Comparison of ENCODE assay signal across 13 cellular contexts in genomic region chr15:99437315-99438221, GRCh38.
DNase-seq lines count a peak whose midpoint lies in the region; ATAC-seq, FAIRE-seq and TF ChIP-seq lines count a peak whose summit lies in the region.
"Had no signal": no experiment of that assay in that cellular context is flagged by ENCODE, and none has a peak within 500 bp of the region (broad histone marks: within the 10 kb centered on the region; RNA-seq: fewer than 3 reads in every experiment).

No MANE protein-coding gene starts in this region.

- no peak overlapping the region for H3K9ac ChIP-seq in astrocyte (ENCODE audit: low read length)

- H3K27me3 ChIP-seq in astrocyte (ENCODE audit: insufficient read depth, low read length): no peaks in the 10 kb centered on the region

- H3K27ac ChIP-seq in astrocyte (ENCODE audit: low read depth, low read length): no peak overlapping the region
- H3K27ac ChIP-seq: 22Rv1 had no signal

- H3K4me3 ChIP-seq in astrocyte (ENCODE audit: insufficient read depth, low read depth, low read length): no peak overlapping the region

- FAIRE-seq in astrocyte (lab: Jason Lieb, UNC): no peak
- FAIRE-seq: D721Med had no signal

- H3K36me3 ChIP-seq in astrocyte (ENCODE audit: insufficient read depth, low read length): no peaks in the 10 kb centered on the region

- H3K4me1 Mint-ChIP-seq in astrocyte (ENCODE audit: low read depth, unreplicated experiment) (peaks cover 22% of the 10 kb centered on the region), memory B cell (peaks cover 26% of the 10 kb centered on the region)

- H3K27ac Mint-ChIP-seq in astrocyte (ENCODE audit: unreplicated experiment): peak overlapping the region; percentile 18
- H3K27ac Mint-ChIP-seq in memory B cell: peak overlapping the region; percentile 38

- peaks cover 28% of the 10 kb centered on the region for H3K27me3 Mint-ChIP-seq in astrocyte (ENCODE audit: low read depth, unreplicated experiment)
- no peaks in the 10 kb centered on the region for H3K27me3 Mint-ChIP-seq in memory B cell

- in situ Hi-C loops in GM13977 (cut with MboI; ENCODE audit: low pct_unique_long_range_greater_than_20kb, low sequenced_read_pairs, unreplicated experiment): no loop called here

- H3K36me3 Mint-ChIP-seq in astrocyte (ENCODE audit: low read depth, unreplicated experiment) (no peaks in the 10 kb centered on the region), memory B cell (no peaks in the 10 kb centered on the region)

- no peak overlapping the region for H3K4me2 ChIP-seq in astrocyte (ENCODE audit: low read length)

- no peak for ATAC-seq in memory B cell (ENCODE audit: low read depth)
- ATAC-seq in stimulated activated naive CD8-positive, alpha-beta T cell treated with anti-CD3 and anti-CD28 coated beads, Interleukin-15, Interleukin-2, amounts not matched to agents 100 U/mL and 50 U/mL, for 24 hours: no peak
- ATAC-seq in GM21367 (IDR thresholded peaks at IDR 0.05; ENCODE audit: unreplicated experiment): no peak

- no peaks in the 10 kb centered on the region for H4K20me1 ChIP-seq in astrocyte (ENCODE audit: insufficient read depth, low read length)

- TF ChIP-seq POLR2A in erythroblast (IDR thresholded peaks at IDR 0.05; ENCODE audit: low read length): no peak

- peaks cover 28% of the 10 kb centered on the region for H3K4me1 ChIP-seq in astrocyte (ENCODE audit: insufficient read depth, low read length)

- H3K9me3 ChIP-seq in astrocyte (ENCODE audit: insufficient read depth, low read depth, low read length): no peaks in the 10 kb centered on the region

- H3K4me3 Mint-ChIP-seq in astrocyte (ENCODE audit: unreplicated experiment): no peak overlapping the region
- H3K4me3 Mint-ChIP-seq in memory B cell: no peak overlapping the region

- H3K79me2 ChIP-seq in astrocyte (ENCODE audit: insufficient read depth, low read length): no peaks in the 10 kb centered on the region

- TF ChIP-seq CTCF in astrocyte (IDR thresholded peaks at IDR 0.05; ENCODE audit: insufficient read depth, low read depth, low read length) (no peak), GM13977 (IDR thresholded peaks at IDR 0.05; ENCODE audit: extremely low read depth, insufficient read depth, missing control alignments) (no peak)

- H3K9me3 Mint-ChIP-seq in astrocyte (ENCODE audit: unreplicated experiment) (no peaks in the 10 kb centered on the region), memory B cell (no peaks in the 10 kb centered on the region)

- DNase-seq in DMS 273 (lab: John Stamatoyannopoulos, UW; ENCODE audit: unreplicated experiment): peak; percentile 6
- DNase-seq in DMS 273 treated with DMSO at 0.1 percent for 48 hours (lab: John Stamatoyannopoulos, UW): no peak
- no peak for DNase-seq in astrocyte (ENCODE audit: low read depth)
- DNase-seq in memory B cell (ENCODE audit: low spot score in 2 of 2): no peak
- peak; percentile 6 for DNase-seq in stimulated activated naive CD8-positive, alpha-beta T cell treated with anti-CD3 and anti-CD28 coated beads, Interleukin-15, Interleukin-2, amounts not matched to agents 100 U/mL and 50 U/mL, for 24 hours
- no peak for DNase-seq in GM13977 (ENCODE audit: low spot score)
- DNase-seq in erythroblast (lab: John Stamatoyannopoulos, UW): no peak
- DNase-seq: NCI-H2107; stimulated activated CD4-positive, alpha-beta T cell treated with anti-CD3 and anti-CD28 coated beads, Interleukin-1b, Interleukin-23, amount 100 ng/mL, for 48 hours; T-helper 9 cell had no signal

- peak overlapping the region; percentile 74 for H2AFZ ChIP-seq in astrocyte (ENCODE audit: low read depth, low read length)

Comparison
In these comparisons a context has a peak if more than half of its experiments do, and no peak if none do; other contexts are left out.
1. DNase-seq: peak in DMS 273 (single experiment) and stimulated activated naive CD8-positive, alpha-beta T cell treated with anti-CD3 and anti-CD28 coated beads, Interleukin-15, Interleukin-2, amounts not matched to agents 100 U/mL and 50 U/mL, for 24 hours (single experiment); none in DMS 273 treated with DMSO at 0.1 percent for 48 hours (single experiment), astrocyte (single experiment), memory B cell (0 of 2), GM13977 (single experiment) and erythroblast (0 of 2).